Comparison of ENCODE assay signal across 15 cellular contexts in the genomic region with DNA sequence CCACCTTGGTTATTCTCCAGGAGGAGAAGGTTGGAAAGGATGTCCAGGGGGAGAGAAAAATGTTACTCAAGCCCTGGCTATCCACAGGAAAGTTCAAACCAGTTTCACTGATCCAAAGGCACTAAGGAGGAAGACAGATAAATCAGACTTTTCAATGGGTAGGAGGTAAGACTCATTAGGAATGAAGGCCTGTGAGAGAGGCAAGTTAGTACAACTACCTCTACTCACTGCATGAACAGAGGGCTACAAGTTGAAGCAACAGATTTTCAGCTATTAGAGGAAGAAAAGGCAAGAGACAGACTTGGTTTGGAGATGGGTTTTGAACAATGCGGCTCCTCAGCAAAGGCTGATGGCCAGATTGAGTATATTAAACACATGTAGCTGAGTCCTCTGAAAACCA. TPM values are rescaled to one million over a fixed set of nuclear protein-coding genes. Genes with fewer than 3 reads are reported as not detected.
DNase-seq lines count a peak whose midpoint lies in the region; ATAC-seq and TF ChIP-seq lines count a peak whose summit lies in the region.
"Had no signal": no experiment of that assay in that cellular context is flagged by ENCODE, and none has a peak within 500 bp of the region (broad histone marks: within the 10 kb centered on the region; RNA-seq: fewer than 3 reads in every experiment).

No MANE protein-coding gene starts in this region.

- POLR2A ChIA-PET in CD8-positive, alpha-beta T cell (lab: Charles Lee) = no interaction called here

- no peaks in the 10 kb centered on the region for H3K27me3 ChIP-seq in CD8-positive, alpha-beta T cell (ENCODE audit: insufficient read depth, low read length)
- H3K27me3 ChIP-seq in RWPE2 (ENCODE audit: insufficient read depth, poor library complexity, severe bottlenecking) = no peaks in the 10 kb centered on the region
- H3K27me3 ChIP-seq: BLaER1 treated with 17β-estradiol and CSF1 and Interleukin-3, amounts not matched to agents 10 nM and 100 nM had no signal

- no peak for DNase-seq in CD8-positive, alpha-beta T cell
- DNase-seq in RWPE2 (ENCODE audit: low spot score) (no peak), GF-D8 (lab: John Stamatoyannopoulos, UW) (no peak)
- no peak for DNase-seq in natural killer cell treated with Interleukin-12 subunit alpha and Interleukin-12 subunit beta and Interleukin-15 and Interleukin-18, amount 100 ng/mL, for 72 hours (ENCODE audit: low spot score)
- DNase-seq in stimulated activated CD4-positive, alpha-beta T cell treated with anti-CD3 and anti-CD28 coated beads, Interleukin-4, amount 100 ng/mL, for 4 hours = no peak
- DNase-seq: 8988T; CD4-positive, alpha-beta T cell; DMS79 had no signal

- no peaks in the 10 kb centered on the region for H3K4me1 Mint-ChIP-seq in CD8-positive, alpha-beta T cell (ENCODE audit: low read depth)
- peaks cover 9 to 30% of the 10 kb centered on the region in 2 donors for H3K4me1 Mint-ChIP-seq in natural killer cell treated with Interleukin-12 subunit alpha and Interleukin-12 subunit beta and Interleukin-15 and Interleukin-18, amount 100 ng/mL, for 72 hours (ENCODE audit: low read depth in 2 of 2)

- no peaks in the 10 kb centered on the region for H3K9me3 Mint-ChIP-seq in CD8-positive, alpha-beta T cell
- no peaks in the 10 kb centered on the region for H3K9me3 Mint-ChIP-seq in natural killer cell treated with Interleukin-12 subunit alpha and Interleukin-12 subunit beta and Interleukin-15 and Interleukin-18, amount 100 ng/mL, for 72 hours
- H3K9me3 Mint-ChIP-seq: CD4-positive, alpha-beta T cell had no signal

- H3K4me1 ChIP-seq in CD8-positive, alpha-beta T cell (ENCODE audit: insufficient read depth, low read length) = no peaks in the 10 kb centered on the region
- peaks cover 10% of the 10 kb centered on the region for H3K4me1 ChIP-seq in RWPE2 (ENCODE audit: insufficient read depth, poor library complexity, severe bottlenecking)

- no peak for TF ChIP-seq CTCF in CD8-positive, alpha-beta T cell (IDR thresholded peaks at IDR 0.05)
- no peak for TF ChIP-seq CTCF in RWPE2 (IDR thresholded peaks at IDR 0.05; ENCODE audit: poor library complexity, severe bottlenecking)

- no peak overlapping the region for H3K27ac ChIP-seq in CD8-positive, alpha-beta T cell (ENCODE audit: low read depth, low read length)
- peak overlapping the region; percentile 18 for H3K27ac ChIP-seq in RWPE2 (ENCODE audit: poor library complexity, severe bottlenecking)
- H3K27ac ChIP-seq: BLaER1 treated with 17β-estradiol and CSF1 and Interleukin-3, amounts not matched to agents 10 nM and 100 nM had no signal

- no peak overlapping the region for H3K4me3 ChIP-seq in CD8-positive, alpha-beta T cell (ENCODE audit: low read depth, low read length)
- no peak overlapping the region for H3K4me3 ChIP-seq in RWPE2 (ENCODE audit: severe bottlenecking)
- H3K4me3 ChIP-seq: BLaER1 treated with 17β-estradiol and CSF1 and Interleukin-3, amounts not matched to agents 10 nM and 100 nM had no signal

- H3K27ac Mint-ChIP-seq in CD8-positive, alpha-beta T cell = peak overlapping the region; percentile 6
- peak overlapping the region; percentile 9 to 23 for H3K27ac Mint-ChIP-seq in natural killer cell treated with Interleukin-12 subunit alpha and Interleukin-12 subunit beta and Interleukin-15 and Interleukin-18, amount 100 ng/mL, for 72 hours
- H3K27ac Mint-ChIP-seq: CD4-positive, alpha-beta T cell had no signal

- H3K9me3 ChIP-seq in CD8-positive, alpha-beta T cell (ENCODE audit: low read length) = no peaks in the 10 kb centered on the region
- H3K9me3 ChIP-seq in RWPE2 (ENCODE audit: severe bottlenecking) = no peaks in the 10 kb centered on the region
- H3K9me3 ChIP-seq: BLaER1 treated with 17β-estradiol and CSF1 and Interleukin-3, amounts not matched to agents 10 nM and 100 nM had no signal

- no peaks in the 10 kb centered on the region for H3K27me3 Mint-ChIP-seq in CD8-positive, alpha-beta T cell (ENCODE audit: low read depth)
- no peaks in the 10 kb centered on the region for H3K27me3 Mint-ChIP-seq in natural killer cell treated with Interleukin-12 subunit alpha and Interleukin-12 subunit beta and Interleukin-15 and Interleukin-18, amount 100 ng/mL, for 72 hours
- H3K27me3 Mint-ChIP-seq: CD4-positive, alpha-beta T cell had no signal

- CTCF ChIA-PET in CD8-positive, alpha-beta T cell (lab: Charles Lee) = no interaction called here

- no peak for ATAC-seq in CD8-positive, alpha-beta T cell
- ATAC-seq in RWPE2 (ENCODE audit: low read depth) = no peak
- ATAC-seq in esophagus mucosa = peak; percentile 32
- no peak for ATAC-seq in natural killer cell treated with Interleukin-12 subunit alpha and Interleukin-12 subunit beta and Interleukin-15 and Interleukin-18, amount 100 ng/mL, for 72 hours
- ATAC-seq in GM21423 (IDR thresholded peaks at IDR 0.05; ENCODE audit: unreplicated experiment) = no peak
- ATAC-seq in HG03520 (IDR thresholded peaks at IDR 0.05; ENCODE audit: unreplicated experiment) = no peak

- no peak overlapping the region for H3K4me3 Mint-ChIP-seq in CD8-positive, alpha-beta T cell
- H3K4me3 Mint-ChIP-seq in natural killer cell treated with Interleukin-12 subunit alpha and Interleukin-12 subunit beta and Interleukin-15 and Interleukin-18, amount 100 ng/mL, for 72 hours = no peak overlapping the region
- H3K4me3 Mint-ChIP-seq: CD4-positive, alpha-beta T cell had no signal

- H3K36me3 ChIP-seq in CD8-positive, alpha-beta T cell (ENCODE audit: insufficient read depth, low read length) = no peaks in the 10 kb centered on the region
- H3K36me3 ChIP-seq in RWPE2 (ENCODE audit: low read depth) = no peaks in the 10 kb centered on the region

- intact Hi-C loops in CD8-positive, alpha-beta T cell (cut with DNase I, micrococcal nuclease) = no loop called here

- H3K36me3 Mint-ChIP-seq in CD8-positive, alpha-beta T cell = peaks cover 6% of the 10 kb centered on the region
- H3K36me3 Mint-ChIP-seq in natural killer cell treated with Interleukin-12 subunit alpha and Interleukin-12 subunit beta and Interleukin-15 and Interleukin-18, amount 100 ng/mL, for 72 hours = no peaks in the 10 kb centered on the region

RNA-seq across cellular contexts. Expression of a gene that starts 16.9 kb away (rescaled TPM):
- 1 to 10 TPM; 3.2 to 3.6 TPM for total RNA-seq in CD8-positive, alpha-beta T cell
- not detected for total RNA-seq in esophagus mucosa
- under 1 TPM; 0.31 to 0.33 TPM for total RNA-seq in natural killer cell treated with Interleukin-12 subunit alpha and Interleukin-12 subunit beta and Interleukin-15 and Interleukin-18, amount 100 ng/mL, for 72 hours
- total RNA-seq: CD4-positive, alpha-beta T cell; G401; H1; HT1080 had no signal

RNA-seq across cellular contexts. Expression of a gene that starts 29.0 kb away (rescaled TPM):
- total RNA-seq in CD8-positive, alpha-beta T cell = under 1 TPM in 1 of 2 experiments, not detected in 1; 0.16 TPM
- not detected for total RNA-seq in esophagus mucosa
- under 1 TPM; 0.31 to 0.98 TPM for total RNA-seq in natural killer cell treated with Interleukin-12 subunit alpha and Interleukin-12 subunit beta and Interleukin-15 and Interleukin-18, amount 100 ng/mL, for 72 hours
- total RNA-seq: CD4-positive, alpha-beta T cell; H1; HT1080 had no signal
